18 cellular contexts compared by ENCODE assay signal in the genomic region with DNA sequence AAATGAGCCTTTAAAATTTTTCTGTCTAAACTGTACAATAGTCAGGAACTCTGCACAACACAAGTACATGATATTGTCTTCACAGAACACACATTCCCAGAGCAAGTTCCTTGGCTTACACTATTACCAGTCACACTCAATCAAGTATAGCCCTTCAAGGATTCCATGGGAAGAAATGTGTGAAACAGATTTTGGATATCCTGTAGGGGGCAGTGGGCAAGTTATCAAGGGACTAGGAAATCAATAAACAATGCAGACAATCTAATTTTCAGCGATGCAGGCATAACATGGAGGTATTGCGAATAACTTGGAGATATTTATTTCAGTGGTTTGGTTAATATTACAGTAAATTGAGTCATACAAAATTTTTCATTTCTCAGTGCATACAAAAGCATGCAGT.
"Had no signal": no experiment of that assay in that cellular context is flagged by ENCODE, and none has a peak within 500 bp of the region (broad histone marks: within the 10 kb centered on the region; RNA-seq: fewer than 3 reads in every experiment).

No MANE protein-coding gene starts in this region.

- H3K4me3 Mint-ChIP-seq: activated naive CD4-positive, alpha-beta T cell treated with anti-CD3 and anti-CD28 coated beads, Interleukin-2, amount 50 U/mL, for 24 hours; type B pancreatic cell had no signal

- H3K27ac ChIP-seq: coronary artery, esophagus squamous epithelium, gastrocnemius medialis, thoracic aorta, vagina had no signal

- ATAC-seq: gastrocnemius medialis, sciatic nerve had no signal

- H3K4me1 ChIP-seq: esophagus squamous epithelium, gastrocnemius medialis, vagina had no signal

- H3K9me3 Mint-ChIP-seq: type B pancreatic cell had no signal

- DNase-seq: activated gamma-delta T cell treated with Interleukin-2 at 50 U/mL for 16 hours; activated T-cell treated with anti-CD3 and anti-CD28 coated beads, Interleukin-2, amount 50 U/mL, for 1 hour; aorta; esophagus squamous epithelium; gastrocnemius medialis; head of caudate nucleus; hypothalamus; occipital lobe; small intestine; stimulated activated CD4-positive, alpha-beta T cell treated with anti-CD3 and anti-CD28 coated beads, Interleukin-15, amount 100 ng/mL, for 24 hours; stimulated activated CD4-positive, alpha-beta T cell treated with anti-CD3 and anti-CD28 coated beads, Interleukin-2, amount 100 ng/mL, for 48 hours; stimulated activated naive CD4-positive, alpha-beta T cell treated with Interleukin-2 at 50 U/mL for 16 hours had no signal

- H3K4me3 ChIP-seq: coronary artery, esophagus squamous epithelium, gastrocnemius medialis, thoracic aorta, vagina had no signal

- H3K36me3 Mint-ChIP-seq: activated naive CD4-positive, alpha-beta T cell treated with anti-CD3 and anti-CD28 coated beads, Interleukin-2, amount 50 U/mL, for 24 hours; type B pancreatic cell had no signal

- H3K27me3 Mint-ChIP-seq: activated naive CD4-positive, alpha-beta T cell treated with anti-CD3 and anti-CD28 coated beads, Interleukin-2, amount 50 U/mL, for 24 hours; type B pancreatic cell had no signal

- H3K27ac Mint-ChIP-seq: activated naive CD4-positive, alpha-beta T cell treated with anti-CD3 and anti-CD28 coated beads, Interleukin-2, amount 50 U/mL, for 24 hours; type B pancreatic cell had no signal

- H3K4me1 Mint-ChIP-seq: activated naive CD4-positive, alpha-beta T cell treated with anti-CD3 and anti-CD28 coated beads, Interleukin-2, amount 50 U/mL, for 24 hours had no signal

- H3K27me3 ChIP-seq: esophagus squamous epithelium, gastrocnemius medialis, vagina had no signal

- H3K36me3 ChIP-seq: esophagus squamous epithelium, gastrocnemius medialis, thoracic aorta, vagina had no signal
